In the genomic region with DNA sequence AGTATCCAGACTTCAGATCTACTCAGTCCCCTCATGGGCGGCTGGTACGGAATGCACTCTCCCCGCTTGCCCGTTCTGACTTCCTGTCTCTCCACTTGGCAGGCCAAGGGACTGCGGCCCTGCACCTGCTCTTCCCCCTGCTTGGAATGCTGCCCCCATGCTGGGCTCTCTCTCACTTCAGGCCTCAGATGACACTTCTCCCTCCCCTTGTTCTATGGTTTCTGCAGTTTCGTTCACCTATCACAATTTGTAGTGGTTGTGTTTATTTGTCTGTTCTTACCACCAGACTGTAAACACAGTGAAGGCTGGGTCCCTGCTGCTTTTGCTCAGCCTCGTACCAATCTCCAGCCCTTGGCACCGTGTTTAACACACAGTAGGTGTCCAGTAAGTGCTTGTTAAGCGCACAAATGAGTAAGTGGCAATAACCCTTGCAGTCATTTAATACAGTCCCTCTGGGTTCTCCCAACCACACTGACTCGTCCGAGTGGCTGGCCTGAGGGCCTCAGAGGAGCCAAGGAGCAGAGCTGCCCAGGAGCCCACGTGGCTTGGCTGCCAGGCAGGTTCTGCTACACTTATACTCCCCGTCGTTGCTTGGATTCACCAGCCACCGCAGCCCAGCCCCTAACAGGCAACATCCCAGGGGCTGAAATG, we compare ENCODE assay signal across 14 cellular contexts. TPM values are rescaled to one million over a fixed set of nuclear protein-coding genes. Genes with fewer than 3 reads are reported as not detected.
DNase-seq lines count a peak whose midpoint lies in the region; ATAC-seq and TF ChIP-seq lines count a peak whose summit lies in the region.
"Had no signal": no experiment of that assay in that cellular context is flagged by ENCODE, and none has a peak within 500 bp of the region (broad histone marks: within the 10 kb centered on the region; RNA-seq: fewer than 3 reads in every experiment).

No MANE protein-coding gene starts in this region.

- peaks cover 10% of the 10 kb centered on the region for H3K27me3 ChIP-seq in mammary epithelial cell (ENCODE audit: insufficient read depth, low read length)
- H3K27me3 ChIP-seq in Peyer's patch: no peaks in the 10 kb centered on the region
- H3K27me3 ChIP-seq: vagina had no signal

- intact Hi-C loops in mammary epithelial cell (cut with micrococcal nuclease): no loop called here

- no peaks in the 10 kb centered on the region for H3K36me3 ChIP-seq in mammary epithelial cell (ENCODE audit: insufficient read depth, low read length)
- H3K36me3 ChIP-seq in Peyer's patch: no peaks in the 10 kb centered on the region
- H3K36me3 ChIP-seq: vagina had no signal

- no peaks in the 10 kb centered on the region for H3K4me1 ChIP-seq in mammary epithelial cell (ENCODE audit: insufficient read depth, low read length)
- peaks cover 0 to 3% (median 0%) of the 10 kb centered on the region in 4 donors for H3K4me1 ChIP-seq in Peyer's patch

- H3K4me3 ChIP-seq in mammary epithelial cell (replicated peaks in 1 of 3; ENCODE audit: insufficient read depth in 1 of 3, low read depth in 2 of 3, low read length in 3 of 3) (no peak overlapping the region), Peyer's patch (no peak overlapping the region)

- no peaks in the 10 kb centered on the region for H4K20me1 ChIP-seq in mammary epithelial cell (ENCODE audit: insufficient read depth, low read length)

- no peak overlapping the region for H3K9ac ChIP-seq in mammary epithelial cell (ENCODE audit: insufficient read depth, low read length)

- no peak for ATAC-seq in GM18861 (IDR thresholded peaks at IDR 0.05; ENCODE audit: unreplicated experiment)
- ATAC-seq: left lobe of liver had no signal

- BruUV-seq in mammary epithelial cell (replicated peaks; lab: Mats Ljungman, UMichigan): no TSS peak

- DNase-seq in T47D (ENCODE audit: low read depth in 1 of 2, low spot score in 1 of 2) (peak; percentile 78 to 90), mammary epithelial cell (no peak), NCI-H510A treated with DMSO at 0.1 percent for 48 hours (lab: John Stamatoyannopoulos, UW) (peak; percentile 96), iPS-NIHi7 (ENCODE audit: extremely low spot score) (peak; percentile 62), NOMO-1 treated with DMSO at 0.1 percent for 48 hours (lab: John Stamatoyannopoulos, UW; ENCODE audit: unreplicated experiment) (no peak), Peyer's patch (no peak)
- DNase-seq: ACHN; activated T-cell treated with anti-CD3 and anti-CD28 coated beads, Interleukin-2, amount 50 U/mL, for 48 hours; Kasumi-1 had no signal

- H2AFZ ChIP-seq in mammary epithelial cell (ENCODE audit: low read depth, low read length): no peak overlapping the region

- H3K9me3 ChIP-seq in mammary epithelial cell (replicated peaks; ENCODE audit: insufficient read depth, low read length): no peaks in the 10 kb centered on the region
- no peaks in the 10 kb centered on the region for H3K9me3 ChIP-seq in Peyer's patch
- H3K9me3 ChIP-seq: vagina had no signal

- no peak for TF ChIP-seq POLR2A in Peyer's patch (IDR thresholded peaks at IDR 0.05)

- CTCF ChIA-PET in mammary epithelial cell (lab: Charles Lee; ENCODE audit: low non-redundant PET): no interaction called here

- TF ChIP-seq CTCF in mammary epithelial cell (conservative IDR thresholded peaks at IDR 0.05 in 1 of 2, IDR thresholded peaks at IDR 0.05 in 1 of 2; ENCODE audit: extremely low read depth in 1 of 2, insufficient read depth in 1 of 2, low read depth in 1 of 2, low read length in 2 of 2) (no peak), Peyer's patch (IDR thresholded peaks at IDR 0.05) (no peak)

- in situ Hi-C loops in T47D (cut with HindIII; ENCODE audit: low pct_unique_long_range_greater_than_20kb, low sequenced_read_pairs) (no loop called here), mammary epithelial cell (cut with MboI; ENCODE audit: low sequenced_read_pairs in 2 of 2) (no loop called here)

- 47% methylated on average over 15 of the region's 15 CpGs for WGBS in mammary epithelial cell (ENCODE audit: low coverage, missing lambda C conversion rate)

- dilution Hi-C loops in mammary epithelial cell (cut with HindIII; ENCODE audit: low sequenced_read_pairs): no loop called here

- no peak overlapping the region for H3K4me2 ChIP-seq in mammary epithelial cell (ENCODE audit: insufficient read depth, low read depth, low read length)

- no peaks in the 10 kb centered on the region for H3K79me2 ChIP-seq in mammary epithelial cell (ENCODE audit: insufficient read depth, low read length)

- H3K27ac ChIP-seq in mammary epithelial cell (ENCODE audit: insufficient read depth, low read depth, low read length) (no peak overlapping the region), temporal lobe (ENCODE audit: low read depth, low read length) (peak overlapping the region; percentile 28), Peyer's patch (no peak overlapping the region)

RNA-seq across cellular contexts. Expression of a gene that starts 11.8 kb away (rescaled TPM):
- under 1 TPM in 1 of 2 donors, not detected in 1; 0.17 TPM for total RNA-seq in mammary epithelial cell
- not detected for polyA plus RNA-seq in mammary epithelial cell
- not detected for polyA minus RNA-seq in mammary epithelial cell
- total RNA-seq in temporal lobe: 11.1 TPM
- 1 to 10 TPM in 2 of 4 donors, not detected in 2; 1.7 to 7.9 TPM for total RNA-seq in Peyer's patch
- total RNA-seq: RPMI7951, vagina had no signal

Comparison
In these comparisons a context has a peak if more than half of its experiments do, and no peak if none do; other contexts are left out.
1. DNase-seq: peak in T47D (2 of 2), NCI-H510A treated with DMSO at 0.1 percent for 48 hours (single experiment) and iPS-NIHi7 (single experiment); none in mammary epithelial cell (single experiment), NOMO-1 treated with DMSO at 0.1 percent for 48 hours (single experiment) and Peyer's patch (0 of 3).